In the genomic region with DNA sequence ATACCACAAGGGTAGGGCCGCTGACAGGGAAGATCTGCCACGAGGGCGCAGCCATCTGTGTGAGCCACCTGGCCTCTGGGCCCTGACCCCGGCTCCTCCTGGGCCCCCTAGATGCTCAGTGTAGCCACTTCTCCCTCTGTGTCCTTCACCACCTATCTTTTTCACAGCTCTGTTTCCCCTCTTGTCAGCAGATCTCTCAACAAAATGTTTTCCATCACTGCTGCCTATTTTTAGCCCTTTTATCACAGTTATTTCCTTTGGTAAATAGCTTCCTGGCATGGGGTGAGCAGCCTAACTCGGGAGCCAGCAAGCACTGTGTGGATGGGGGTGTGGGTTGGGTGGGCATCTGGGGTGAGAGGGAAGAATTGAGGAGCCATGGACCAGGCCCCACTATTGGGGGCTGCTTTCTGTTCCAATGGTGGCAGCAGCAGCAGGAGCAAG, we compare ENCODE assay signal across 13 cellular contexts.
DNase-seq lines count a peak whose midpoint lies in the region; ATAC-seq and TF ChIP-seq lines count a peak whose summit lies in the region.
"Had no signal": no experiment of that assay in that cellular context is flagged by ENCODE, and none has a peak within 500 bp of the region (broad histone marks: within the 10 kb centered on the region; RNA-seq: fewer than 3 reads in every experiment).

No MANE protein-coding gene starts in this region.

- TF ChIP-seq CTCF in coronary artery (IDR thresholded peaks at IDR 0.05), result no peak
- TF ChIP-seq CTCF in lower lobe of right lung (IDR thresholded peaks at IDR 0.05), result no peak

- H3K4me3 ChIP-seq in coronary artery (peak overlapping the region; percentile 15), lower lobe of right lung (no peak overlapping the region)

- intact Hi-C loops in lower lobe of right lung (cut with DNase I), result no loop called here

- no peak overlapping the region for H3K4me3 Mint-ChIP-seq in immature natural killer cell
- H3K4me3 Mint-ChIP-seq: activated T-cell treated with anti-CD3 and anti-CD28 coated beads, Interleukin-2, amount 50 U/mL, for 24 hours; effector memory CD8-positive, alpha-beta T cell had no signal

- no peaks in the 10 kb centered on the region for H3K36me3 ChIP-seq in lower lobe of right lung

- no peak overlapping the region for H3K27ac Mint-ChIP-seq in immature natural killer cell
- H3K27ac Mint-ChIP-seq: activated T-cell treated with anti-CD3 and anti-CD28 coated beads, Interleukin-2, amount 50 U/mL, for 24 hours; effector memory CD8-positive, alpha-beta T cell had no signal

- no peaks in the 10 kb centered on the region for H3K36me3 Mint-ChIP-seq in immature natural killer cell

- H3K4me1 ChIP-seq in lower lobe of right lung, result peaks cover 41% of the 10 kb centered on the region

- peaks cover 0 to 3% (median 3%) of the 10 kb centered on the region in 3 donors for H3K27me3 Mint-ChIP-seq in immature natural killer cell (ENCODE audit: low read depth in 3 of 3)
- H3K27me3 Mint-ChIP-seq: activated T-cell treated with anti-CD3 and anti-CD28 coated beads, Interleukin-2, amount 50 U/mL, for 24 hours; effector memory CD8-positive, alpha-beta T cell had no signal

- no peaks in the 10 kb centered on the region for H3K9me3 ChIP-seq in lower lobe of right lung

- ATAC-seq in lower lobe of right lung (peak; percentile 38 to 54), GM19463 (IDR thresholded peaks at IDR 0.05; ENCODE audit: unreplicated experiment) (no peak)
- ATAC-seq: effector memory CD8-positive, alpha-beta T cell had no signal

- H3K9me3 Mint-ChIP-seq in immature natural killer cell, result no peaks in the 10 kb centered on the region
- H3K9me3 Mint-ChIP-seq: activated T-cell treated with anti-CD3 and anti-CD28 coated beads, Interleukin-2, amount 50 U/mL, for 24 hours; effector memory CD8-positive, alpha-beta T cell had no signal

- DNase-seq in NCI-H1092 (lab: John Stamatoyannopoulos, UW) (peak; percentile 39), coronary artery (ENCODE audit: low spot score) (peak; percentile 78), lower lobe of right lung (no peak), substantia nigra (lab: John Stamatoyannopoulos, UW) (peak in 2 of 49 donors; percentile 33 to 50), superior temporal gyrus (ENCODE audit: extremely low spot score) (no peak), immature natural killer cell (no peak), DMS114 treated with DMSO at 0.1 percent for 48 hours (lab: John Stamatoyannopoulos, UW; ENCODE audit: unreplicated experiment) (no peak)
- DNase-seq: activated T-cell treated with anti-CD3 and anti-CD28 coated beads, Interleukin-2, amount 50 U/mL, for 24 hours; COR-L47; effector memory CD8-positive, alpha-beta T cell; NCI-H82; T-helper 9 cell had no signal

- no peaks in the 10 kb centered on the region for H3K27me3 ChIP-seq in lower lobe of right lung (ENCODE audit: low read depth)

- H3K4me1 Mint-ChIP-seq in immature natural killer cell, result no peaks in the 10 kb centered on the region

- H3K27ac ChIP-seq in coronary artery (peak overlapping the region; percentile 89 to 92), lower lobe of right lung (peak overlapping the region; percentile 62), substantia nigra (ENCODE audit: low read depth, low read length, poor library complexity, severe bottlenecking) (peak overlapping the region; percentile 1)

Comparison
In these comparisons a context has a peak if more than half of its experiments do, and no peak if none do; other contexts are left out.
1. DNase-seq: peak in NCI-H1092 (single experiment) and coronary artery (single experiment); none in lower lobe of right lung (single experiment), superior temporal gyrus (single experiment), immature natural killer cell (0 of 3) and DMS114 treated with DMSO at 0.1 percent for 48 hours (single experiment).
2. H3K27ac ChIP-seq: peak in every context shown above with its lines; median percentile 90 in coronary artery; 62 in lower lobe of right lung; 1 in substantia nigra.